ENCODE assay signal across 22 cellular contexts in genomic region chr1:39501666-39502065, GRCh38. TPM values are rescaled to one million over a fixed set of nuclear protein-coding genes. Genes with fewer than 3 reads are reported as not detected.
DNase-seq lines count a peak whose midpoint lies in the region; ATAC-seq, FAIRE-seq and TF ChIP-seq lines count a peak whose summit lies in the region.
"Had no signal": no experiment of that assay in that cellular context is flagged by ENCODE, and none has a peak within 500 bp of the region (broad histone marks: within the 10 kb centered on the region; RNA-seq: fewer than 3 reads in every experiment).

No MANE protein-coding gene starts in this region.

- peaks cover 13% of the 10 kb centered on the region for H3K4me1 Mint-ChIP-seq in astrocyte (ENCODE audit: low read depth, unreplicated experiment)
- H3K4me1 Mint-ChIP-seq: activated naive CD4-positive, alpha-beta T cell treated with anti-CD3 and anti-CD28 coated beads, Interleukin-2, amount 50 U/mL, for 24 hours; naive thymus-derived CD4-positive, alpha-beta T cell had no signal

- H3K9me3 Mint-ChIP-seq in astrocyte (ENCODE audit: unreplicated experiment): no peaks in the 10 kb centered on the region
- H3K9me3 Mint-ChIP-seq: activated naive CD4-positive, alpha-beta T cell treated with anti-CD3 and anti-CD28 coated beads, Interleukin-2, amount 50 U/mL, for 24 hours; naive thymus-derived CD4-positive, alpha-beta T cell had no signal

- no peaks in the 10 kb centered on the region for H3K36me3 ChIP-seq in astrocyte (ENCODE audit: insufficient read depth, low read length)
- H3K36me3 ChIP-seq: HAP-1, lower lobe of right lung, SJCRH30 had no signal

- no peak overlapping the region for H3K4me3 ChIP-seq in astrocyte (ENCODE audit: insufficient read depth, low read depth, low read length)
- H3K4me3 ChIP-seq: HAP-1, lower lobe of right lung, SJCRH30 had no signal

- DNase-seq in AG08395 (ENCODE audit: low spot score): peak; percentile 73
- DNase-seq in HS-5 (ENCODE audit: low read depth): peak; percentile 73
- DNase-seq in astrocyte (ENCODE audit: low read depth): peak; percentile 21
- peak; percentile 38 for DNase-seq in iris pigment epithelial cell (ENCODE audit: low read depth)
- DNase-seq in midbrain (lab: John Stamatoyannopoulos, UW): no peak
- no peak for DNase-seq in activated CD4-positive, alpha-beta T cell treated with anti-CD3 and anti-CD28 coated beads for 4 hours
- DNase-seq: activated CD4-positive, alpha-beta T cell treated with anti-CD3 and anti-CD28 coated beads for 48 hours; central memory CD4-positive, alpha-beta T cell; lower lobe of right lung; naive thymus-derived CD4-positive, alpha-beta T cell; NCI-H1694 treated with DMSO at 0.1 percent for 48 hours; stimulated activated CD4-positive, alpha-beta T cell treated with anti-CD3 and anti-CD28 coated beads, Interleukin-12 subunit alpha, Interleukin-12 subunit beta, amount 100 ng/mL, for 4 hours; stimulated activated naive CD4-positive, alpha-beta T cell treated with Interleukin-2 at 50 U/mL for 16 hours had no signal

- no peak overlapping the region for H3K4me2 ChIP-seq in astrocyte (ENCODE audit: low read length)

- no peaks in the 10 kb centered on the region for H3K79me2 ChIP-seq in astrocyte (ENCODE audit: insufficient read depth, low read length)

- H2AFZ ChIP-seq in astrocyte (ENCODE audit: low read depth, low read length): no peak overlapping the region

- no peak for TF ChIP-seq CTCF in astrocyte (IDR thresholded peaks at IDR 0.05; ENCODE audit: insufficient read depth, low read depth, low read length)

- H3K27me3 ChIP-seq in astrocyte (ENCODE audit: insufficient read depth, low read length): no peaks in the 10 kb centered on the region
- H3K27me3 ChIP-seq: SJCRH30 had no signal

- peaks cover 5% of the 10 kb centered on the region for H3K36me3 Mint-ChIP-seq in astrocyte (ENCODE audit: low read depth, unreplicated experiment)
- H3K36me3 Mint-ChIP-seq: activated naive CD4-positive, alpha-beta T cell treated with anti-CD3 and anti-CD28 coated beads, Interleukin-2, amount 50 U/mL, for 24 hours; naive thymus-derived CD4-positive, alpha-beta T cell had no signal

- H3K27ac ChIP-seq in astrocyte (ENCODE audit: low read depth, low read length): no peak overlapping the region
- H3K27ac ChIP-seq: lower lobe of right lung, SJCRH30 had no signal

- ATAC-seq in HG02571 (IDR thresholded peaks at IDR 0.05; ENCODE audit: unreplicated experiment) (no peak), HG03442 (IDR thresholded peaks at IDR 0.05; ENCODE audit: unreplicated experiment) (no peak)
- ATAC-seq: lower lobe of right lung; naive thymus-derived CD4-positive, alpha-beta T cell had no signal

- no peaks in the 10 kb centered on the region for H3K4me1 ChIP-seq in astrocyte (ENCODE audit: insufficient read depth, low read length)
- H3K4me1 ChIP-seq: HAP-1, lower lobe of right lung had no signal

- H3K9me3 ChIP-seq in astrocyte (ENCODE audit: insufficient read depth, low read depth, low read length): no peaks in the 10 kb centered on the region
- H3K9me3 ChIP-seq: HAP-1, lower lobe of right lung, SJCRH30 had no signal

- no peak overlapping the region for H3K27ac Mint-ChIP-seq in astrocyte (ENCODE audit: unreplicated experiment)
- H3K27ac Mint-ChIP-seq: activated naive CD4-positive, alpha-beta T cell treated with anti-CD3 and anti-CD28 coated beads, Interleukin-2, amount 50 U/mL, for 24 hours; naive thymus-derived CD4-positive, alpha-beta T cell; progenitor cell of endocrine pancreas had no signal

- no peak overlapping the region for H3K4me3 Mint-ChIP-seq in astrocyte (ENCODE audit: unreplicated experiment)
- H3K4me3 Mint-ChIP-seq: activated naive CD4-positive, alpha-beta T cell treated with anti-CD3 and anti-CD28 coated beads, Interleukin-2, amount 50 U/mL, for 24 hours; naive thymus-derived CD4-positive, alpha-beta T cell had no signal

- no peak overlapping the region for H3K9ac ChIP-seq in astrocyte (ENCODE audit: low read length)

- no peaks in the 10 kb centered on the region for H4K20me1 ChIP-seq in astrocyte (ENCODE audit: insufficient read depth, low read length)

- peaks cover 5% of the 10 kb centered on the region for H3K27me3 Mint-ChIP-seq in astrocyte (ENCODE audit: low read depth, unreplicated experiment)
- H3K27me3 Mint-ChIP-seq: activated naive CD4-positive, alpha-beta T cell treated with anti-CD3 and anti-CD28 coated beads, Interleukin-2, amount 50 U/mL, for 24 hours; progenitor cell of endocrine pancreas had no signal

- no peak for FAIRE-seq in astrocyte (lab: Jason Lieb, UNC)
- FAIRE-seq: GM12891 had no signal

RNA-seq across cellular contexts. Expression of gene BMP8A, which starts 10.2 kb away (rescaled TPM):
- 0.34 and 0.84 TPM in 2 replicates for total RNA-seq in astrocyte
- total RNA-seq: A673, G401, lower lobe of right lung had no signal

Comparison
In these comparisons a context has a peak if more than half of its experiments do, and no peak if none do; other contexts are left out.
1. DNase-seq: peak in AG08395 (single experiment), HS-5 (single experiment), astrocyte (single experiment) and iris pigment epithelial cell (single experiment); none in midbrain (single experiment) and activated CD4-positive, alpha-beta T cell treated with anti-CD3 and anti-CD28 coated beads for 4 hours (0 of 2).